In genomic region chr6:129243377-129243776, GRCh38 we compare ENCODE assay signal across 17 cellular contexts.
A peak's percentile ranks its signal among the peaks of the same experiment; 100 is the strongest.
DNase-seq lines count a peak whose midpoint lies in the region; ATAC-seq, FAIRE-seq and TF ChIP-seq lines count a peak whose summit lies in the region.
"Had no signal": no experiment of that assay in that cellular context is flagged by ENCODE, and none has a peak within 500 bp of the region (broad histone marks: within the 10 kb centered on the region; RNA-seq: fewer than 3 reads in every experiment).

No MANE protein-coding gene starts in this region.

- H3K9me3 Mint-ChIP-seq in WTC11 = no peaks in the 10 kb centered on the region
- H3K9me3 Mint-ChIP-seq: CD8-positive, alpha-beta T cell had no signal

- POLR2A ChIA-PET in Panc1 (lab: Charles Lee) = no interaction called here
- POLR2A ChIA-PET in WTC11 (lab: Charles Lee) = no interaction called here

- ATAC-seq in Panc1 (no peak), WTC11 (no peak), heart left ventricle (peak; percentile 46 to 82 (median 70)), right cardiac atrium (peak; percentile 57 to 91)
- ATAC-seq: CD8-positive, alpha-beta T cell; HepG2 had no signal

- CTCF ChIA-PET in Panc1 (lab: Charles Lee) = no interaction called here
- CTCF ChIA-PET in WTC11 (lab: Charles Lee) = no interaction called here

- no peak overlapping the region for H3K4me3 ChIP-seq in Panc1 (ENCODE audit: low read depth in 2 of 2, low read length in 2 of 2)
- H3K4me3 ChIP-seq in heart left ventricle = no peak overlapping the region
- no peak overlapping the region for H3K4me3 ChIP-seq in right cardiac atrium (ENCODE audit: low read length)
- H3K4me3 ChIP-seq: BLaER1 treated with 17β-estradiol and CSF1 and Interleukin-3, amounts not matched to agents 10 nM and 100 nM; GM23248; HAP-1 had no signal

- no peaks in the 10 kb centered on the region for H3K36me3 Mint-ChIP-seq in WTC11
- H3K36me3 Mint-ChIP-seq: CD8-positive, alpha-beta T cell had no signal

- peak overlapping the region; percentile 29; the same call in 1 of the 2 replicates for H3K27ac ChIP-seq in Panc1 (ENCODE audit: low read length)
- H3K27ac ChIP-seq in heart left ventricle = peak overlapping the region in 6 of 12 donors; percentile 6 to 54 (median 30)
- H3K27ac ChIP-seq in right cardiac atrium (ENCODE audit: low read length) = no peak overlapping the region
- H3K27ac ChIP-seq: BLaER1 treated with 17β-estradiol and CSF1 and Interleukin-3, amounts not matched to agents 10 nM and 100 nM; GM23248 had no signal

- peak overlapping the region; percentile 33; the same call in 1 of the 2 replicates for H3K27ac Mint-ChIP-seq in WTC11
- H3K27ac Mint-ChIP-seq: B cell; CD8-positive, alpha-beta T cell had no signal

- H3K36me3 ChIP-seq in Panc1 (ENCODE audit: control insufficient read depth, insufficient read depth, low read length) = no peaks in the 10 kb centered on the region
- H3K36me3 ChIP-seq in heart left ventricle = peaks cover 0 to 18% (median 0%) of the 10 kb centered on the region in 9 donors
- H3K36me3 ChIP-seq: BLaER1 treated with 17β-estradiol and CSF1 and Interleukin-3, amounts not matched to agents 10 nM and 100 nM; HAP-1 had no signal

- no peak for TF ChIP-seq POLR2A in heart left ventricle (IDR thresholded peaks at IDR 0.05)
- TF ChIP-seq POLR2A in erythroblast (IDR thresholded peaks at IDR 0.05; ENCODE audit: low read length) = no peak
- no peak for TF ChIP-seq POLR2A in GM12892 (IDR thresholded peaks at IDR 0.05; ENCODE audit: low read depth, low read length)

- no peak overlapping the region for H3K4me3 Mint-ChIP-seq in WTC11
- H3K4me3 Mint-ChIP-seq: B cell; CD8-positive, alpha-beta T cell had no signal

- BruUV-seq in Panc1 (replicated peaks; lab: Mats Ljungman, UMichigan) = no TSS peak

- WGBS in heart left ventricle, 4 donors = 31 to 43% (median 38%) methylated on average over 2 of the region's 2 CpGs
- 38% methylated on average over 2 of the region's 2 CpGs for WGBS in right cardiac atrium

- FAIRE-seq in RCC 7860 (lab: Jason Lieb, UNC) = no peak
- no peak for FAIRE-seq in GM12892 (lab: Jason Lieb, UNC)
- FAIRE-seq: HepG2 had no signal

- H3K4me1 ChIP-seq in Panc1 (ENCODE audit: control insufficient read depth, insufficient read depth, low read length) (no peaks in the 10 kb centered on the region), heart left ventricle (peaks cover 0 to 62% (median 26%) of the 10 kb centered on the region in 12 donors), right cardiac atrium (ENCODE audit: control insufficient read depth, insufficient read depth, low read length) (no peaks in the 10 kb centered on the region)
- H3K4me1 ChIP-seq: BLaER1 treated with 17β-estradiol and CSF1 and Interleukin-3, amounts not matched to agents 10 nM and 100 nM had no signal

- H3K9me3 ChIP-seq in Panc1 (ENCODE audit: control insufficient read depth, insufficient read depth, low read depth, low read length) (no peaks in the 10 kb centered on the region), heart left ventricle (no peaks in the 10 kb centered on the region), right cardiac atrium (ENCODE audit: control insufficient read depth, low read length) (no peaks in the 10 kb centered on the region)
- H3K9me3 ChIP-seq: BLaER1 treated with 17β-estradiol and CSF1 and Interleukin-3, amounts not matched to agents 10 nM and 100 nM; HAP-1 had no signal

- DNase-seq in Panc1 (ENCODE audit: low read depth, low spot score) (no peak), WTC11 (ENCODE audit: low spot score) (no peak), heart left ventricle (no peak), right cardiac atrium (no peak), erythroblast (lab: John Stamatoyannopoulos, UW) (no peak), NCI-H187 (lab: John Stamatoyannopoulos, UW) (no peak), RCC 7860 (ENCODE audit: low spot score) (no peak), GM12892 (ENCODE audit: insufficient read length) (no peak)
- DNase-seq: Calu3; CD8-positive, alpha-beta T cell; DMS79 treated with DMSO at 0.1 percent for 48 hours; GF-D8; GM23248 had no signal

- in situ Hi-C loops in Panc1 (cut with HindIII; ENCODE audit: low pct_unique_long_range_greater_than_20kb, low sequenced_read_pairs) = no loop called here

- no peaks in the 10 kb centered on the region for H3K27me3 ChIP-seq in Panc1 (ENCODE audit: control insufficient read depth, insufficient read depth, low read length)
- no peaks in the 10 kb centered on the region for H3K27me3 ChIP-seq in heart left ventricle
- no peaks in the 10 kb centered on the region for H3K27me3 ChIP-seq in right cardiac atrium (ENCODE audit: control insufficient read depth, insufficient read depth)
- H3K27me3 ChIP-seq: BLaER1 treated with 17β-estradiol and CSF1 and Interleukin-3, amounts not matched to agents 10 nM and 100 nM had no signal

- no peaks in the 10 kb centered on the region for H3K4me1 Mint-ChIP-seq in WTC11
- H3K4me1 Mint-ChIP-seq: B cell had no signal

- intact Hi-C loops in Panc1 (cut with micrococcal nuclease; ENCODE audit: unreplicated experiment) = no loop called here
- intact Hi-C loops in heart left ventricle (cut with DNase I) = loop anchor here in 3 of 10 donors (10.0 kb wide), 3 partner anchors 109 to 439 kb away; no protein-coding TSS in a partner anchor
- intact Hi-C loops in right cardiac atrium (cut with DNase I) = no loop called here

- no peak for TF ChIP-seq CTCF in Panc1 (IDR thresholded peaks at IDR 0.05)
- no peak for TF ChIP-seq CTCF in WTC11 (IDR thresholded peaks at IDR 0.05)
- TF ChIP-seq CTCF in heart left ventricle (IDR thresholded peaks at IDR 0.05) = no peak

- no peaks in the 10 kb centered on the region; the same call in 1 of the 2 replicates for H3K27me3 Mint-ChIP-seq in WTC11 (ENCODE audit: low read depth)
- H3K27me3 Mint-ChIP-seq: B cell had no signal

TF ChIP-seq in WTC11, 78 proteins besides CTCF, POLR2A, EP300 and RAD21:
- no peak for TF ChIP-seq ESRRA (CRISPR knock-in tag; IDR thresholded peaks at IDR 0.05; ENCODE audit: borderline replicate concordance)
- TF ChIP-seq CREB1 (CRISPR knock-in tag; IDR thresholded peaks at IDR 0.05) = no peak
- no peak for TF ChIP-seq MAX (CRISPR knock-in tag; IDR thresholded peaks at IDR 0.05)
- no peak for TF ChIP-seq CDX4 (CRISPR knock-in tag; IDR thresholded peaks at IDR 0.05; ENCODE audit: borderline replicate concordance)
- no peak for TF ChIP-seq USF2 (CRISPR knock-in tag; IDR thresholded peaks at IDR 0.05)
- no peak for TF ChIP-seq GABPB1 (CRISPR knock-in tag; IDR thresholded peaks at IDR 0.05)
- TF ChIP-seq TEAD1 (CRISPR knock-in tag; IDR thresholded peaks at IDR 0.05) = no peak
- TF ChIP-seq RORB (CRISPR knock-in tag; IDR thresholded peaks at IDR 0.05) = no peak
- TF ChIP-seq ATF2 (CRISPR knock-in tag; IDR thresholded peaks at IDR 0.05; ENCODE audit: borderline replicate concordance, low read depth) = no peak
- TF ChIP-seq ZNF138 (CRISPR knock-in tag; conservative IDR thresholded peaks at IDR 0.05) = no peak
- no peak for TF ChIP-seq PRRX2 (CRISPR knock-in tag; IDR thresholded peaks at IDR 0.05)
- no peak for TF ChIP-seq GTF2I (CRISPR knock-in tag; conservative IDR thresholded peaks at IDR 0.05)
- no peak for TF ChIP-seq ZNF671 (CRISPR knock-in tag; IDR thresholded peaks at IDR 0.05)
- no peak for TF ChIP-seq MLX (CRISPR knock-in tag; IDR thresholded peaks at IDR 0.05)
- TF ChIP-seq SMAD3 (CRISPR knock-in tag; IDR thresholded peaks at IDR 0.05; ENCODE audit: borderline replicate concordance) = no peak
TF ChIP-seq in WTC11: peak in this region for 0.

Comparison
In these comparisons a context has a peak if more than half of its experiments do, and no peak if none do; other contexts are left out.
1. ATAC-seq: peak in heart left ventricle (4 of 4) and right cardiac atrium (2 of 2); none in Panc1 (single experiment) and WTC11 (single experiment).